ENCODE assay signal across 8 cellular contexts in genomic region chr12:120012067-120012621, GRCh38. TPM values are rescaled to one million over a fixed set of nuclear protein-coding genes. Genes with fewer than 3 reads are reported as not detected.
A peak's percentile ranks its signal among the peaks of the same experiment; 100 is the strongest.
DNase-seq lines count a peak whose midpoint lies in the region; ATAC-seq and TF ChIP-seq lines count a peak whose summit lies in the region.

No MANE protein-coding gene starts in this region.

- DNase-seq in HFFc6 (peak; percentile 27), NCI-H774 (lab: John Stamatoyannopoulos, UW) (peak; percentile 29), NCI-H2107 treated with DMSO at 0.1 percent for 48 hours (lab: John Stamatoyannopoulos, UW; ENCODE audit: unreplicated experiment) (no peak), SKM-1 (lab: John Stamatoyannopoulos, UW; ENCODE audit: unreplicated experiment) (no peak), GM03348 (ENCODE audit: low spot score) (no peak)
- DNase-seq in activated T-helper 2 cell treated with anti-CD3 and anti-CD28 coated beads, Interferon-gamma antibody, Interleukin-2, Interleukin-4, amounts not matched to agents 10 μg/mL and 5 μg/mL and 100 μg/mL, durations not matched to agents 14 hours and 24 hours and 36 hours (ENCODE audit: low spot score), result peak; percentile 76
- peak; percentile 37 to 90 (median 70) for DNase-seq in naive thymus-derived CD8-positive, alpha-beta T cell

- H3K4me3 Mint-ChIP-seq in HFFc6, result no peak overlapping the region
- peak overlapping the region; percentile 75 for H3K4me3 Mint-ChIP-seq in activated T-helper 2 cell treated with anti-CD3 and anti-CD28 coated beads, Interferon-gamma antibody, Interleukin-2, Interleukin-4, amounts not matched to agents 10 μg/mL and 5 μg/mL and 100 μg/mL, durations not matched to agents 14 hours and 24 hours and 36 hours (ENCODE audit: low read depth)
- peak overlapping the region; percentile 50 to 77 (median 68) for H3K4me3 Mint-ChIP-seq in naive thymus-derived CD8-positive, alpha-beta T cell

- POLR2A ChIA-PET in naive thymus-derived CD8-positive, alpha-beta T cell (lab: Charles Lee), result interaction anchor here (8.4 kb wide), 1 partner anchor 23 kb away, joined by 105 read pairs; the partner anchor contains the start of gene BICDL1

- H3K9me3 Mint-ChIP-seq in HFFc6, result no peaks in the 10 kb centered on the region
- H3K9me3 Mint-ChIP-seq in activated T-helper 2 cell treated with anti-CD3 and anti-CD28 coated beads, Interferon-gamma antibody, Interleukin-2, Interleukin-4, amounts not matched to agents 10 μg/mL and 5 μg/mL and 100 μg/mL, durations not matched to agents 14 hours and 24 hours and 36 hours, result no peaks in the 10 kb centered on the region
- H3K9me3 Mint-ChIP-seq in naive thymus-derived CD8-positive, alpha-beta T cell, result peaks cover 0 to 2% (median 0%) of the 10 kb centered on the region in 9 donors

- peaks cover 17% of the 10 kb centered on the region for H3K27me3 Mint-ChIP-seq in HFFc6 (ENCODE audit: insufficient read depth)
- no peaks in the 10 kb centered on the region for H3K27me3 Mint-ChIP-seq in activated T-helper 2 cell treated with anti-CD3 and anti-CD28 coated beads, Interferon-gamma antibody, Interleukin-2, Interleukin-4, amounts not matched to agents 10 μg/mL and 5 μg/mL and 100 μg/mL, durations not matched to agents 14 hours and 24 hours and 36 hours (ENCODE audit: low read depth)
- no peaks in the 10 kb centered on the region for H3K27me3 Mint-ChIP-seq in naive thymus-derived CD8-positive, alpha-beta T cell

- peaks cover 5% of the 10 kb centered on the region; the same call in 1 of the 2 replicates for H3K4me1 Mint-ChIP-seq in HFFc6 (ENCODE audit: low read depth)
- peaks cover 74% of the 10 kb centered on the region for H3K4me1 Mint-ChIP-seq in activated T-helper 2 cell treated with anti-CD3 and anti-CD28 coated beads, Interferon-gamma antibody, Interleukin-2, Interleukin-4, amounts not matched to agents 10 μg/mL and 5 μg/mL and 100 μg/mL, durations not matched to agents 14 hours and 24 hours and 36 hours (ENCODE audit: low read depth)
- H3K4me1 Mint-ChIP-seq in naive thymus-derived CD8-positive, alpha-beta T cell, result peaks cover 34 to 89% (median 81%) of the 10 kb centered on the region in 4 donors

- no peaks in the 10 kb centered on the region for H3K36me3 Mint-ChIP-seq in HFFc6 (ENCODE audit: low read depth)
- H3K36me3 Mint-ChIP-seq in activated T-helper 2 cell treated with anti-CD3 and anti-CD28 coated beads, Interferon-gamma antibody, Interleukin-2, Interleukin-4, amounts not matched to agents 10 μg/mL and 5 μg/mL and 100 μg/mL, durations not matched to agents 14 hours and 24 hours and 36 hours (ENCODE audit: low read depth), result peaks cover 78% of the 10 kb centered on the region
- peaks cover 0 to 6% (median 4%) of the 10 kb centered on the region in 3 donors for H3K36me3 Mint-ChIP-seq in naive thymus-derived CD8-positive, alpha-beta T cell

- peak; percentile 70 for ATAC-seq in GM18858 (IDR thresholded peaks at IDR 0.05; ENCODE audit: unreplicated experiment)
- ATAC-seq in naive thymus-derived CD8-positive, alpha-beta T cell, result peak; percentile 48 to 60

- no peak for TF ChIP-seq CTCF in HFFc6 (IDR thresholded peaks at IDR 0.05)

- H3K27ac Mint-ChIP-seq in HFFc6, result no peak overlapping the region
- H3K27ac Mint-ChIP-seq in activated T-helper 2 cell treated with anti-CD3 and anti-CD28 coated beads, Interferon-gamma antibody, Interleukin-2, Interleukin-4, amounts not matched to agents 10 μg/mL and 5 μg/mL and 100 μg/mL, durations not matched to agents 14 hours and 24 hours and 36 hours, result peak overlapping the region; percentile 96
- peak overlapping the region; percentile 92 to 99 (median 96) for H3K27ac Mint-ChIP-seq in naive thymus-derived CD8-positive, alpha-beta T cell

- intact Hi-C loops in activated T-helper 2 cell treated with anti-CD3 and anti-CD28 coated beads, Interferon-gamma antibody, Interleukin-2, Interleukin-4, amounts not matched to agents 10 μg/mL and 5 μg/mL and 100 μg/mL, durations not matched to agents 14 hours and 24 hours and 36 hours (cut with micrococcal nuclease), result loop anchor here (1.0 to 2.0 kb wide), 6 partner anchors 24 to 281 kb away; partner anchors contain the start of gene RNU4-1

RNA-seq across cellular contexts. Expression of gene BICDL1, which starts 23.1 kb away (rescaled TPM):
- under 1 TPM in 1 of 6 experiments, not detected in 5; 0.05 TPM for total RNA-seq in HFFc6 (2021; fragmentation: NEBNext Ultra II Directional; extraction: Animal tissue kit (Norgen Biotek cat#: 25700))
- total RNA-seq in activated T-helper 2 cell treated with anti-CD3 and anti-CD28 coated beads, Interferon-gamma antibody, Interleukin-2, Interleukin-4, amounts not matched to agents 10 μg/mL and 5 μg/mL and 100 μg/mL, durations not matched to agents 14 hours and 24 hours and 36 hours, result 127 and 130 TPM in 2 replicates
- 100 to 1,000 TPM; 147 to 157 TPM for total RNA-seq in naive thymus-derived CD8-positive, alpha-beta T cell
- polyA plus RNA-seq in naive thymus-derived CD8-positive, alpha-beta T cell, result 1 to 10 TPM; 1.2 to 1.9 (median 1.4) TPM

Comparison
In these comparisons a context has a peak if more than half of its experiments do, and no peak if none do; other contexts are left out.
1. DNase-seq: peak in HFFc6 (single experiment), NCI-H774 (single experiment), activated T-helper 2 cell treated with anti-CD3 and anti-CD28 coated beads, Interferon-gamma antibody, Interleukin-2, Interleukin-4, amounts not matched to agents 10 μg/mL and 5 μg/mL and 100 μg/mL, durations not matched to agents 14 hours and 24 hours and 36 hours (single experiment) and naive thymus-derived CD8-positive, alpha-beta T cell (10 of 10); none in NCI-H2107 treated with DMSO at 0.1 percent for 48 hours (single experiment), SKM-1 (single experiment) and GM03348 (single experiment).
2. RNA of gene BICDL1, which starts 23.1 kb away (total RNA-seq): 147 to 157 TPM in naive thymus-derived CD8-positive, alpha-beta T cell and 127 to 130 TPM in activated T-helper 2 cell treated with anti-CD3 and anti-CD28 coated beads, Interferon-gamma antibody, Interleukin-2, Interleukin-4, amounts not matched to agents 10 μg/mL and 5 μg/mL and 100 μg/mL, durations not matched to agents 14 hours and 24 hours and 36 hours; 0.05 TPM in HFFc6; every median in the first group is over 100 times any median in the second.